21 cellular contexts compared by ENCODE assay signal in the genomic region with DNA sequence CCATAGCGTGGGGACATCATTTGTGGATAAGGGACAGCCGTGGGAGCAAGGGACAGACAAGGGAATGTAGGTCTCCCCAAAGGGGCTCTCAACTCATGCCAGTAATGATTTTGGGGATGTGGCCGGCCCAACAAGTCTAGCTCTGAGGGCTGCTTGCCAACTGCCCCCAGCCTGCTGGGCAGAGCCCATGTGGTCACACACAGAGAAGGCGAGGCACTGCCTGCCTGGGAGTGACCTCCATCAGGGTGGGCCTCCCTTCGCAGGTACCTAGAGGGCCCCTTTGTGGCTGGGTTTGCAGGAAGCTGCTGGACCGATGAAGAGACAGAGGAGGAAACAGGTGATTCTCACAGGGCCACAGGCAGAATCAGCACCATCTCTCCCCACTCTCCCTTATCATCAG.
"Had no signal": no experiment of that assay in that cellular context is flagged by ENCODE, and none has a peak within 500 bp of the region (broad histone marks: within the 10 kb centered on the region; RNA-seq: fewer than 3 reads in every experiment).

No MANE protein-coding gene starts in this region.

- H3K27ac ChIP-seq: colonic mucosa, esophagus squamous epithelium, gastrocnemius medialis, heart right ventricle, left lung, lower lobe of right lung had no signal

- H3K27me3 ChIP-seq: colonic mucosa, esophagus squamous epithelium, gastrocnemius medialis, heart right ventricle, left lung had no signal

- H3K4me1 Mint-ChIP-seq: naive B cell had no signal

- H3K4me3 ChIP-seq: colonic mucosa, dorsolateral prefrontal cortex, esophagus squamous epithelium, gastrocnemius medialis, heart right ventricle, left lung, lower lobe of right lung, mucosa of descending colon had no signal

- DNase-seq: colonic mucosa; dermis blood vessel endothelial cell; dorsolateral prefrontal cortex; effector CD4-positive, alpha-beta T cell; effector memory CD4-positive, alpha-beta T cell; esophagus squamous epithelium; foreskin fibroblast; foreskin melanocyte; gastrocnemius medialis; glutamatergic neuron; head of caudate nucleus; heart right ventricle; hippocampal formation; left cardiac atrium; left lung; left ventricle myocardium superior; lower lobe of right lung; mesenchymal stem cell; mucosa of descending colon; naive B cell had no signal

- ATAC-seq: gastrocnemius medialis, heart right ventricle, left cardiac atrium, left lung, left ventricle myocardium superior, lower lobe of right lung, mucosa of descending colon had no signal

- H3K27me3 Mint-ChIP-seq: naive B cell had no signal

- H3K36me3 ChIP-seq: colonic mucosa, esophagus squamous epithelium, gastrocnemius medialis, heart right ventricle, left lung, lower lobe of right lung had no signal

- H3K9me3 ChIP-seq: colonic mucosa, esophagus squamous epithelium, gastrocnemius medialis, heart right ventricle, left lung, lower lobe of right lung, mucosa of descending colon had no signal

- H3K9me3 Mint-ChIP-seq: mesothelial cell of epicardium, naive B cell had no signal

- H3K36me3 Mint-ChIP-seq: mesothelial cell of epicardium, naive B cell had no signal

- H3K4me1 ChIP-seq: colonic mucosa, esophagus squamous epithelium, gastrocnemius medialis, left lung, lower lobe of right lung had no signal

- H3K4me3 Mint-ChIP-seq: mesothelial cell of epicardium, naive B cell had no signal

- H3K27ac Mint-ChIP-seq: mesothelial cell of epicardium had no signal
